In genomic region chr14:52313903-52314481, GRCh38 we compare ENCODE assay signal across 8 cellular contexts. TPM values are rescaled to one million over a fixed set of nuclear protein-coding genes. Genes with fewer than 3 reads are reported as not detected.
A peak's percentile ranks its signal among the peaks of the same experiment; 100 is the strongest.
DNase-seq lines count a peak whose midpoint lies in the region; ATAC-seq and TF ChIP-seq lines count a peak whose summit lies in the region.

PTGER2 (plus strand) TSS chr14:52314312; CDS start chr14:52314549, 237 bp downstream.

- no peak for TF ChIP-seq CTCF in mesothelial cell of epicardium (IDR thresholded peaks at IDR 0.05; ENCODE audit: unreplicated experiment)

- DNase-seq in Daoy (ENCODE audit: low read depth), result peak; percentile 93
- peak; percentile 89 for DNase-seq in H7
- DNase-seq in NCI-H226, result peak; percentile 85
- DNase-seq in activated CD8-positive, alpha-beta memory T cell treated with anti-CD3 and anti-CD28 coated beads for 1 hour (ENCODE audit: extremely low read depth in 1 of 2, low read depth in 1 of 2), result peak; percentile 30 to 67
- peak; percentile 68 to 79 (median 76) for DNase-seq in effector memory CD8-positive, alpha-beta T cell
- DNase-seq in mesothelial cell of epicardium (ENCODE audit: low spot score in 2 of 2, unreplicated experiment in 2 of 2), result peak; percentile 64 to 74
- DNase-seq in stimulated activated CD8-positive, alpha-beta memory T cell treated with anti-CD3 and anti-CD28 coated beads, Interleukin-15, amount 100 ng/mL, for 24 hours (ENCODE audit: low read depth), result peak; percentile 54

- peaks cover 33% of the 10 kb centered on the region for H3K36me3 Mint-ChIP-seq in effector memory CD8-positive, alpha-beta T cell (ENCODE audit: insufficient read depth)
- no peaks in the 10 kb centered on the region for H3K36me3 Mint-ChIP-seq in mesothelial cell of epicardium

- ATAC-seq in effector memory CD8-positive, alpha-beta T cell (replicated peaks), result peak; percentile 72
- ATAC-seq in HG03469 (IDR thresholded peaks at IDR 0.05; ENCODE audit: unreplicated experiment), result no peak

- H3K9me3 Mint-ChIP-seq in effector memory CD8-positive, alpha-beta T cell, result no peaks in the 10 kb centered on the region
- no peaks in the 10 kb centered on the region for H3K9me3 Mint-ChIP-seq in mesothelial cell of epicardium

- H3K27ac Mint-ChIP-seq in effector memory CD8-positive, alpha-beta T cell, result peak within 1 kb of the TSS; percentile 98 to 99
- peak within 1 kb of the TSS; percentile 78 for H3K27ac Mint-ChIP-seq in mesothelial cell of epicardium

- H3K4me3 ChIP-seq in H7 (ENCODE audit: insufficient read depth, low read depth, low read length), result peak within 1 kb of the TSS; percentile 55

- H3K27me3 Mint-ChIP-seq in effector memory CD8-positive, alpha-beta T cell, result no peaks in the 10 kb centered on the region
- H3K27me3 Mint-ChIP-seq in mesothelial cell of epicardium (ENCODE audit: low read depth), result peaks cover 86% of the 10 kb centered on the region

- no peaks in the 10 kb centered on the region; the same call in 1 of the 2 replicates for H3K36me3 ChIP-seq in H7 (replicated peaks; ENCODE audit: control insufficient read depth, insufficient read depth, low read length)

- peak within 1 kb of the TSS; percentile 96 to 100 for H3K4me3 Mint-ChIP-seq in effector memory CD8-positive, alpha-beta T cell
- peak within 1 kb of the TSS; percentile 91 for H3K4me3 Mint-ChIP-seq in mesothelial cell of epicardium

- H3K4me1 Mint-ChIP-seq in effector memory CD8-positive, alpha-beta T cell (ENCODE audit: low read depth in 2 of 2), result peaks cover 63 to 80% of the 10 kb centered on the region in 2 donors
- peaks cover 57% of the 10 kb centered on the region for H3K4me1 Mint-ChIP-seq in mesothelial cell of epicardium

- peaks cover 51% of the 10 kb centered on the region for H3K27me3 ChIP-seq in H7 (ENCODE audit: control insufficient read depth, insufficient read depth, low read length)

RNA-seq across cellular contexts. Expression of gene PTGER2, which starts in this region (rescaled TPM):
- 6.5 and 7.0 TPM in 2 replicates for total RNA-seq in Daoy (2014; rRNA removed; shearing (Covaris generic))
- total RNA-seq in H7 (2014; rRNA removed; shearing (Covaris generic)), result 0.24 and 1.9 TPM in 2 replicates
- total RNA-seq in mesothelial cell of epicardium, result 6.6 to 7.2 TPM (median 7.1 TPM) in 3 replicates
